ENCODE assay signal across 9 cellular contexts in the genomic region with DNA sequence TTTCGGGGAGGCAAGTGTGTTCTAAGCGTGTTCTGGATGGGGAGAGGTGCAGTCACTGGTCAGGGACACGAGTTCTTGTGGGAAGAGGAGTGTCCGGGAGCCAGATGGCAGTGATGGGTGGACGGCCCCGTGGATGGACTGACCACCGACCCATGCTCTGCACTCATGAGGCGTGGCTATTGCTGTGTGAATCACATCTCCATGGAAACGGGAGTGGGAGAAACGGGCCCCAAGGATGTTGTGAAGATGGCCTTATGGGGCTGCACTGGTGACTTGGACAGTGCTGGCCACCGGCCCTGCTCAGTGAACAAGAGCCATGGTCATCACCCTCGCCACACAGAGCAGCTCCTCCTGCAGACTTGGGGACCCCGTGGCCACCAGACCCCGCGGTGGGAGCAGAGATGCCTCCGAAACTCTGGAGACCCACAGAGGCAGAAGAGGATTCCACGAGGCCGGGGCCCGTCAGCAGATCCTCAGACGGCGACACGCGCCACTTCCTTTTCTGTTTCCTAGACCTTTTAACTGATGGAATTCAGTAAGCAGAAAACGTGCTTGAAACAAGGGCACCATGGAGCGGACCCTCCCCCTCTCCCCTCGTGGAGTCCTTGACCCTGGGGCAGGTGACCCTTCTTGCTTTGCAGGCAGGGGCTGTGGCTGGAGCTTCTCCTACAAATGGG. TPM values are rescaled to one million over a fixed set of nuclear protein-coding genes. Genes with fewer than 3 reads are reported as not detected.
DNase-seq lines count a peak whose midpoint lies in the region; ATAC-seq and TF ChIP-seq lines count a peak whose summit lies in the region.
"Had no signal": no experiment of that assay in that cellular context is flagged by ENCODE, and none has a peak within 500 bp of the region (broad histone marks: within the 10 kb centered on the region; RNA-seq: fewer than 3 reads in every experiment).

No MANE protein-coding gene starts in this region.

- POLR2A ChIA-PET in activated CD4-positive, alpha-beta memory T cell treated with anti-CD3 and anti-CD28 coated beads, Interleukin-2, amount 10 ng/mL, durations not matched to agents 7 days and 5 days (lab: Charles Lee): no interaction called here

- intact Hi-C loops in CD14-positive monocyte (cut with micrococcal nuclease): no loop called here

- H3K27me3 Mint-ChIP-seq in CD14-positive monocyte (ENCODE audit: low read depth in 3 of 3): peaks cover 0 to 4% (median 3%) of the 10 kb centered on the region in 3 donors
- H3K27me3 Mint-ChIP-seq in activated CD4-positive, alpha-beta memory T cell treated with anti-CD3 and anti-CD28 coated beads, Interleukin-2, amount 10 ng/mL, durations not matched to agents 7 days and 5 days: no peaks in the 10 kb centered on the region

- DNase-seq in CD14-positive monocyte (ENCODE audit: low spot score) (no peak), lung microvascular endothelial cell (ENCODE audit: low read depth in 2 of 2) (peak; percentile 27 to 35), UCSD-AML1 (lab: John Stamatoyannopoulos, UW; ENCODE audit: unreplicated experiment) (no peak), HuH-7 (ENCODE audit: low spot score) (no peak)
- no peak for DNase-seq in activated CD4-positive, alpha-beta memory T cell treated with anti-CD3 and anti-CD28 coated beads, Interleukin-2, amount 10 ng/mL, durations not matched to agents 7 days and 5 days

- H3K9me3 Mint-ChIP-seq in CD14-positive monocyte: peaks cover 35 to 82% (median 47%) of the 10 kb centered on the region in 7 donors
- H3K9me3 Mint-ChIP-seq in activated CD4-positive, alpha-beta memory T cell treated with anti-CD3 and anti-CD28 coated beads, Interleukin-2, amount 10 ng/mL, durations not matched to agents 7 days and 5 days: no peaks in the 10 kb centered on the region

- H3K27ac Mint-ChIP-seq in CD14-positive monocyte: peak overlapping the region in 4 of 7 donors; percentile 11 to 91 (median 83)
- no peak overlapping the region for H3K27ac Mint-ChIP-seq in activated CD4-positive, alpha-beta memory T cell treated with anti-CD3 and anti-CD28 coated beads, Interleukin-2, amount 10 ng/mL, durations not matched to agents 7 days and 5 days

- peaks cover 8 to 22% of the 10 kb centered on the region in 2 donors for H3K36me3 Mint-ChIP-seq in CD14-positive monocyte
- H3K36me3 Mint-ChIP-seq in activated CD4-positive, alpha-beta memory T cell treated with anti-CD3 and anti-CD28 coated beads, Interleukin-2, amount 10 ng/mL, durations not matched to agents 7 days and 5 days (ENCODE audit: low read depth): no peaks in the 10 kb centered on the region

- H3K4me3 Mint-ChIP-seq in CD14-positive monocyte: peak overlapping the region; percentile 88 to 94
- H3K4me3 Mint-ChIP-seq in activated CD4-positive, alpha-beta memory T cell treated with anti-CD3 and anti-CD28 coated beads, Interleukin-2, amount 10 ng/mL, durations not matched to agents 7 days and 5 days: peak overlapping the region; percentile 89

- ATAC-seq in GM21381 (IDR thresholded peaks at IDR 0.05; ENCODE audit: unreplicated experiment): peak; percentile 10
- ATAC-seq in GM18873 (IDR thresholded peaks at IDR 0.05; ENCODE audit: low FRiP score, unreplicated experiment): no peak
- ATAC-seq in GM18511 (IDR thresholded peaks at IDR 0.05; ENCODE audit: unreplicated experiment): no peak

- no peak for TF ChIP-seq CTCF in CD14-positive monocyte (IDR thresholded peaks at IDR 0.05)

- CTCF ChIA-PET in activated CD4-positive, alpha-beta memory T cell treated with anti-CD3 and anti-CD28 coated beads, Interleukin-2, amount 10 ng/mL, durations not matched to agents 7 days and 5 days (lab: Charles Lee): interaction anchor here (0.6 kb wide), 1 partner anchor 394 kb away, joined by 3 read pairs; no protein-coding TSS in a partner anchor

- H3K4me1 Mint-ChIP-seq in CD14-positive monocyte: peaks cover 22% of the 10 kb centered on the region
- peaks cover 23% of the 10 kb centered on the region for H3K4me1 Mint-ChIP-seq in activated CD4-positive, alpha-beta memory T cell treated with anti-CD3 and anti-CD28 coated beads, Interleukin-2, amount 10 ng/mL, durations not matched to agents 7 days and 5 days

RNA-seq across cellular contexts. Expression of gene GAS6, which starts 47.5 kb away (rescaled TPM):
- polyA plus RNA-seq in CD14-positive monocyte: 1 to 10 TPM; 1.8 to 1.9 TPM
- total RNA-seq in activated CD4-positive, alpha-beta memory T cell treated with anti-CD3 and anti-CD28 coated beads, Interleukin-2, amount 10 ng/mL, durations not matched to agents 7 days and 5 days: 1 to 10 TPM; 1.3 to 1.8 TPM
- total RNA-seq in lung microvascular endothelial cell: 54.5 and 130 TPM in 2 replicates

RNA-seq across cellular contexts. Expression of gene TMEM255B, which starts 57.4 kb away (rescaled TPM):
- polyA plus RNA-seq in CD14-positive monocyte: 1 to 10 TPM; 5.9 to 7.5 TPM
- under 1 TPM; 0.63 to 0.91 TPM for total RNA-seq in activated CD4-positive, alpha-beta memory T cell treated with anti-CD3 and anti-CD28 coated beads, Interleukin-2, amount 10 ng/mL, durations not matched to agents 7 days and 5 days
- 42.7 and 55.8 TPM in 2 replicates for total RNA-seq in lung microvascular endothelial cell
- total RNA-seq: SJCRH30 had no signal

Comparison
In these comparisons a context has a peak if more than half of its experiments do, and no peak if none do; other contexts are left out.
1. DNase-seq: peak in lung microvascular endothelial cell (2 of 2); none in CD14-positive monocyte (single experiment), activated CD4-positive, alpha-beta memory T cell treated with anti-CD3 and anti-CD28 coated beads, Interleukin-2, amount 10 ng/mL, durations not matched to agents 7 days and 5 days (single experiment), UCSD-AML1 (single experiment) and HuH-7 (single experiment).
2. RNA of gene GAS6, which starts 47.5 kb away (total RNA-seq): 54.5 to 130 TPM in lung microvascular endothelial cell; 1.3 to 1.8 TPM in activated CD4-positive, alpha-beta memory T cell treated with anti-CD3 and anti-CD28 coated beads, Interleukin-2, amount 10 ng/mL, durations not matched to agents 7 days and 5 days; every median in the first group is over 10 times any median in the second.
3. RNA of gene TMEM255B, which starts 57.4 kb away (total RNA-seq): 42.7 to 55.8 TPM in lung microvascular endothelial cell; 0.63 to 0.91 TPM in activated CD4-positive, alpha-beta memory T cell treated with anti-CD3 and anti-CD28 coated beads, Interleukin-2, amount 10 ng/mL, durations not matched to agents 7 days and 5 days; every median in the first group is over 10 times any median in the second.